In genomic region chr12:26557326-26557725, GRCh38 we compare ENCODE assay signal across 30 cellular contexts.
"Had no signal": no experiment of that assay in that cellular context is flagged by ENCODE, and none has a peak within 500 bp of the region (broad histone marks: within the 10 kb centered on the region; RNA-seq: fewer than 3 reads in every experiment).

No MANE protein-coding gene starts in this region.

- H3K27me3 Mint-ChIP-seq: activated CD4-positive, alpha-beta T cell treated with anti-CD3 and anti-CD28 coated beads for 36 hours; activated CD4-positive, alpha-beta T cell treated with anti-CD3 and anti-CD28 coated beads, Interleukin-2, amount 10 ng/mL, durations not matched to agents 7 days and 5 days; activated naive CD4-positive, alpha-beta T cell treated with anti-CD3 and anti-CD28 coated beads, Interleukin-2, amount 50 U/mL, for 24 hours; activated naive CD8-positive, alpha-beta T cell treated with anti-CD3 and anti-CD28 coated beads, Interleukin-2, amount 10 ng/mL, durations not matched to agents 7 days and 5 days; activated T-cell treated with anti-CD3 and anti-CD28 coated beads, Interleukin-2, amount 50 U/mL, for 24 hours had no signal

- H3K27ac Mint-ChIP-seq: activated CD4-positive, alpha-beta T cell treated with anti-CD3 and anti-CD28 coated beads for 36 hours; activated CD4-positive, alpha-beta T cell treated with anti-CD3 and anti-CD28 coated beads, Interleukin-2, amount 10 ng/mL, durations not matched to agents 7 days and 5 days; activated CD8-positive, alpha-beta T cell treated with anti-CD3 and anti-CD28 coated beads, Interleukin-2, amount 10 ng/mL, durations not matched to agents 7 days and 5 days; activated naive CD4-positive, alpha-beta T cell treated with anti-CD3 and anti-CD28 coated beads, Interleukin-2, amount 50 U/mL, for 24 hours; activated naive CD8-positive, alpha-beta T cell treated with anti-CD3 and anti-CD28 coated beads, Interleukin-2, amount 10 ng/mL, durations not matched to agents 7 days and 5 days; activated T-cell treated with anti-CD3 and anti-CD28 coated beads, Interleukin-2, amount 50 U/mL, for 24 hours; activated T-helper 2 cell treated with anti-CD3 and anti-CD28 coated beads, Interferon-gamma antibody, Interleukin-2, Interleukin-4, amounts not matched to agents 10 μg/mL and 5 μg/mL and 100 μg/mL, durations not matched to agents 14 hours and 24 hours and 36 hours; T-helper 1 cell treated with Interleukin-12 subunit alpha and Interleukin-12 subunit beta and Interleukin-4 antibody, amounts not matched to agents 30 μg/mL and 1 μg/mL, for 36 hours; T-helper 2 cell treated with Interferon-gamma antibody and Interleukin-4, amounts not matched to agents 5 μg/mL and 100 μg/mL, for 36 hours had no signal

- ATAC-seq: activated CD4-positive, alpha-beta T cell treated with anti-CD3 and anti-CD28 coated beads for 36 hours; activated CD8-positive, alpha-beta T cell treated with anti-CD3 and anti-CD28 coated beads, Interleukin-2, amount 10 ng/mL, durations not matched to agents 7 days and 5 days; PC-3 had no signal

- DNase-seq: activated CD4-positive, alpha-beta T cell treated with anti-CD3 and anti-CD28 coated beads for 36 hours; activated CD4-positive, alpha-beta T cell treated with anti-CD3 and anti-CD28 coated beads, Interleukin-2, amount 10 ng/mL, durations not matched to agents 7 days and 5 days; activated CD4-positive, alpha-beta T cell treated with anti-CD3 and anti-CD28 coated beads, Interleukin-2, amount 50 U/mL, for 48 hours; activated CD8-positive, alpha-beta T cell treated with anti-CD3 and anti-CD28 coated beads, Interleukin-2, amount 10 ng/mL, durations not matched to agents 7 days and 5 days; activated gamma-delta T cell; activated naive CD4-positive, alpha-beta T cell treated with Interleukin-2 at 50 U/mL for 16 hours; activated naive CD8-positive, alpha-beta T cell treated with anti-CD3 and anti-CD28 coated beads, Interleukin-2, amount 10 ng/mL, durations not matched to agents 7 days and 5 days; activated T-cell treated with anti-CD3 and anti-CD28 coated beads, Interleukin-2, amount 50 U/mL, for 24 hours; amygdala; Karpas-422; NCI-H1105; NCI-H1417 treated with DMSO at 0.1 percent for 48 hours; NCI-H187 treated with DMSO at 0.1 percent for 48 hours; NCI-H2081; NCI-H2171 treated with DMSO at 0.1 percent for 48 hours; NCI-H226; NCI-H446 treated with DMSO at 0.1 percent for 48 hours; NCI-H524; NCI-H69; NK-92 treated with Interleukin-12 subunit alpha and Interleukin-12 subunit beta, amount 100 ng/mL, for 24 hours; PC-3; Peyer's patch; RPMI8226; SHP77 treated with DMSO at 0.1 percent for 48 hours; SK-N-SH had no signal

- H3K4me3 Mint-ChIP-seq: activated CD4-positive, alpha-beta T cell treated with anti-CD3 and anti-CD28 coated beads for 36 hours; activated CD4-positive, alpha-beta T cell treated with anti-CD3 and anti-CD28 coated beads, Interleukin-2, amount 10 ng/mL, durations not matched to agents 7 days and 5 days; activated CD8-positive, alpha-beta T cell treated with anti-CD3 and anti-CD28 coated beads, Interleukin-2, amount 10 ng/mL, durations not matched to agents 7 days and 5 days; activated naive CD4-positive, alpha-beta T cell treated with anti-CD3 and anti-CD28 coated beads, Interleukin-2, amount 50 U/mL, for 24 hours; activated naive CD8-positive, alpha-beta T cell treated with anti-CD3 and anti-CD28 coated beads, Interleukin-2, amount 10 ng/mL, durations not matched to agents 7 days and 5 days; activated T-cell treated with anti-CD3 and anti-CD28 coated beads, Interleukin-2, amount 50 U/mL, for 24 hours; T-helper 1 cell treated with Interleukin-12 subunit alpha and Interleukin-12 subunit beta and Interleukin-4 antibody, amounts not matched to agents 30 μg/mL and 1 μg/mL, for 36 hours; T-helper 2 cell treated with Interferon-gamma antibody and Interleukin-4, amounts not matched to agents 5 μg/mL and 100 μg/mL, for 36 hours had no signal

- H3K4me1 Mint-ChIP-seq: activated CD4-positive, alpha-beta T cell treated with anti-CD3 and anti-CD28 coated beads for 36 hours; activated naive CD4-positive, alpha-beta T cell treated with anti-CD3 and anti-CD28 coated beads, Interleukin-2, amount 50 U/mL, for 24 hours; activated naive CD8-positive, alpha-beta T cell treated with anti-CD3 and anti-CD28 coated beads, Interleukin-2, amount 10 ng/mL, durations not matched to agents 7 days and 5 days had no signal

- FAIRE-seq: TTC549 had no signal

- H3K9me3 Mint-ChIP-seq: activated CD4-positive, alpha-beta T cell treated with anti-CD3 and anti-CD28 coated beads, Interleukin-2, amount 10 ng/mL, durations not matched to agents 7 days and 5 days; activated naive CD4-positive, alpha-beta T cell treated with anti-CD3 and anti-CD28 coated beads, Interleukin-2, amount 50 U/mL, for 24 hours; activated naive CD8-positive, alpha-beta T cell treated with anti-CD3 and anti-CD28 coated beads, Interleukin-2, amount 10 ng/mL, durations not matched to agents 7 days and 5 days; activated T-cell treated with anti-CD3 and anti-CD28 coated beads, Interleukin-2, amount 50 U/mL, for 24 hours; activated T-helper 2 cell treated with anti-CD3 and anti-CD28 coated beads, Interferon-gamma antibody, Interleukin-2, Interleukin-4, amounts not matched to agents 10 μg/mL and 5 μg/mL and 100 μg/mL, durations not matched to agents 14 hours and 24 hours and 36 hours; T-helper 1 cell treated with Interleukin-12 subunit alpha and Interleukin-12 subunit beta and Interleukin-4 antibody, amounts not matched to agents 30 μg/mL and 1 μg/mL, for 36 hours; T-helper 2 cell treated with Interferon-gamma antibody and Interleukin-4, amounts not matched to agents 5 μg/mL and 100 μg/mL, for 36 hours had no signal
